ENCODE assay signal across 2 cellular contexts in genomic region chr18:80200932-80201672, GRCh38.
TF ChIP-seq lines count a peak whose summit lies in the region.

No MANE protein-coding gene starts in this region.

TF ChIP-seq in liver, 16 proteins besides CTCF, POLR2A, EP300 and RAD21 (continued from another document):
- TF ChIP-seq, protein P1, sequence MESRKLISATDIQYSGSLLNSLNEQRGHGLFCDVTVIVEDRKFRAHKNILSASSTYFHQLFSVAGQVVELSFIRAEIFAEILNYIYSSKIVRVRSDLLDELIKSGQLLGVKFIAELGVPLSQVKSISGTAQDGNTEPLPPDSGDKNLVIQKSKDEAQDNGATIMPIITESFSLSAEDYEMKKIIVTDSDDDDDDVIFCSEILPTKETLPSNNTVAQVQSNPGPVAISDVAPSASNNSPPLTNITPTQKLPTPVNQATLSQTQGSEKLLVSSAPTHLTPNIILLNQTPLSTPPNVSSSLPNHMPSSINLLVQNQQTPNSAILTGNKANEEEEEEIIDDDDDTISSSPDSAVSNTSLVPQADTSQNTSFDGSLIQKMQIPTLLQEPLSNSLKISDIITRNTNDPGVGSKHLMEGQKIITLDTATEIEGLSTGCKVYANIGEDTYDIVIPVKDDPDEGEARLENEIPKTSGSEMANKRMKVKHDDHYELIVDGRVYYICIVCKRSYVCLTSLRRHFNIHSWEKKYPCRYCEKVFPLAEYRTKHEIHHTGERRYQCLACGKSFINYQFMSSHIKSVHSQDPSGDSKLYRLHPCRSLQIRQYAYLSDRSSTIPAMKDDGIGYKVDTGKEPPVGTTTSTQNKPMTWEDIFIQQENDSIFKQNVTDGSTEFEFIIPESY (IDR thresholded peaks at IDR 0.05), result no peak

TF ChIP-seq in HepG2, 621 proteins besides CTCF, POLR2A, EP300 and RAD21 (continued from another document):
- no peak for TF ChIP-seq ZNF318 (CRISPR knock-in tag; IDR thresholded peaks at IDR 0.05)
- TF ChIP-seq TBL1XR1 (IDR thresholded peaks at IDR 0.05; ENCODE audit: borderline replicate concordance, low read length, partially characterized antibody), result no peak
- no peak for TF ChIP-seq SP2 (CRISPR knock-in tag; IDR thresholded peaks at IDR 0.05)
- no peak for TF ChIP-seq ZFP1 (CRISPR knock-in tag; IDR thresholded peaks at IDR 0.05)
- no peak for TF ChIP-seq REXO4 (CRISPR knock-in tag; IDR thresholded peaks at IDR 0.05; ENCODE audit: borderline replicate concordance)
- TF ChIP-seq POLR2G (IDR thresholded peaks at IDR 0.05; ENCODE audit: low read depth, low read length), result no peak
